ENCODE assay signal across 16 cellular contexts in the genomic region with DNA sequence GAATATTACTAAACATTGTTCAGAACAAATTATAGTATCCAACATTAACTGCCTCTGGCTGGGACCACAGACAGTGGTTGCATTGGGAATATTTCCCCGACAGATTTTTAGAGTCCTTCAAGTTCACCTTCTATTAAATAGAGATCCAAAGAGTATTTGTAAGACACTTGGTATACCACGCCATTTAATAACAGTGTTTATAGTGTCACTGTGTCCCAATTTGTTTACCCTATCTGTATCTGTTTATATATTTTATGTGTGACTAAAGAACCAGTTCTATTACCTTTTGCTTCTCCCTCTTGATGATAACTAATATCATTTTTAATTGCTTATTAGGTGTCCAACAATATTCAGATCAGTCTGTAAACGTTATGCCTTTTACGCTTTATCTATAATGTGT.
DNase-seq lines count a peak whose midpoint lies in the region; ATAC-seq and TF ChIP-seq lines count a peak whose summit lies in the region.
"Had no signal": no experiment of that assay in that cellular context is flagged by ENCODE, and none has a peak within 500 bp of the region (broad histone marks: within the 10 kb centered on the region; RNA-seq: fewer than 3 reads in every experiment).

No MANE protein-coding gene starts in this region.

- POLR2A ChIA-PET in activated CD8-positive, alpha-beta T cell treated with anti-CD3 and anti-CD28 coated beads for 36 hours (lab: Charles Lee), result no interaction called here

- DNase-seq in LNCaP clone FGC (ENCODE audit: low read depth) (peak; percentile 92), esophagus muscularis mucosa (ENCODE audit: extremely low spot score) (peak; percentile 14), H9 (no peak)
- no peak for DNase-seq in activated CD8-positive, alpha-beta T cell treated with anti-CD3 and anti-CD28 coated beads for 36 hours
- DNase-seq: 8988T; ACHN; BE2C; C1 segment of cervical spinal cord; Caco-2; Calu3; CD4-positive, alpha-beta T cell; CD8-positive, alpha-beta T cell; DMS79 treated with DMSO at 0.1 percent for 48 hours; GF-D8 had no signal

- H3K14ac ChIP-seq in H9 (ENCODE audit: insufficient read depth, low read length), result no peak overlapping the region

- no peak overlapping the region for H2AFZ ChIP-seq in H9 (ENCODE audit: low read length)

- H2BK120ac ChIP-seq in H9 (ENCODE audit: low read depth, low read length, poor library complexity, severe bottlenecking), result no peak overlapping the region

- H3K27me3 Mint-ChIP-seq in H9 (ENCODE audit: low read depth), result no peaks in the 10 kb centered on the region; the same call in 1 of the 2 replicates
- H3K27me3 Mint-ChIP-seq in activated CD8-positive, alpha-beta T cell treated with anti-CD3 and anti-CD28 coated beads for 36 hours, result peaks cover 2% of the 10 kb centered on the region
- H3K27me3 Mint-ChIP-seq: CD4-positive, alpha-beta T cell had no signal

- no peak overlapping the region for H3K4me2 ChIP-seq in H9 (ENCODE audit: insufficient read depth, insufficient read length, low read length)
- H3K4me2 ChIP-seq: BLaER1 had no signal

- no peaks in the 10 kb centered on the region for H3K9me3 Mint-ChIP-seq in H9
- H3K9me3 Mint-ChIP-seq in activated CD8-positive, alpha-beta T cell treated with anti-CD3 and anti-CD28 coated beads for 36 hours, result no peaks in the 10 kb centered on the region
- H3K9me3 Mint-ChIP-seq: CD8-positive, alpha-beta T cell had no signal

- no peak overlapping the region for H4K91ac ChIP-seq in H9 (ENCODE audit: insufficient read length, low read depth, low read length)

- no peak for TF ChIP-seq EP300 in esophagus muscularis mucosa (IDR thresholded peaks at IDR 0.05)

- no peak overlapping the region for H2BK20ac ChIP-seq in H9 (ENCODE audit: low read depth, low read length, poor library complexity, severe bottlenecking)

- no peak overlapping the region for H3T11ph ChIP-seq in H9 (ENCODE audit: low read length)

- peak overlapping the region; percentile 44 for H3K27ac ChIP-seq in 22Rv1
- no peak overlapping the region for H3K27ac ChIP-seq in esophagus muscularis mucosa (replicated peaks in 1 of 4)
- H3K27ac ChIP-seq in H9 (ENCODE audit: insufficient read length, low read depth, low read length), result no peak overlapping the region
- H3K27ac ChIP-seq: BLaER1 had no signal

- H3K56ac ChIP-seq in H9 (ENCODE audit: insufficient read length, low read depth, low read length), result no peak overlapping the region

- H4K20me1 ChIP-seq in H9 (ENCODE audit: control insufficient read depth, insufficient read depth, insufficient read length), result no peaks in the 10 kb centered on the region
- H4K20me1 ChIP-seq: BLaER1 had no signal

- H3K27me3 ChIP-seq in esophagus muscularis mucosa (no peaks in the 10 kb centered on the region), H9 (ENCODE audit: insufficient read depth, low read length) (no peaks in the 10 kb centered on the region)
- H3K27me3 ChIP-seq: BLaER1 had no signal

- ATAC-seq in activated CD8-positive, alpha-beta T cell treated with anti-CD3 and anti-CD28 coated beads for 36 hours, result no peak
- ATAC-seq: CD8-positive, alpha-beta T cell had no signal

- H3K9me3 ChIP-seq in esophagus muscularis mucosa, result no peaks in the 10 kb centered on the region
- H3K9me3 ChIP-seq in H9 (ENCODE audit: control insufficient read depth, low read depth, low read length), result no peaks in the 10 kb centered on the region
- H3K9me3 ChIP-seq: BE2C, BLaER1, Caco-2 had no signal

- no peak overlapping the region for H3K4me3 Mint-ChIP-seq in H9
- no peak overlapping the region for H3K4me3 Mint-ChIP-seq in activated CD8-positive, alpha-beta T cell treated with anti-CD3 and anti-CD28 coated beads for 36 hours
- H3K4me3 Mint-ChIP-seq: CD4-positive, alpha-beta T cell; CD8-positive, alpha-beta T cell had no signal

- H4K8ac ChIP-seq in H9 (replicated peaks; ENCODE audit: insufficient read length, low read depth, low read length), result no peak overlapping the region

- no peak overlapping the region for H2BK15ac ChIP-seq in H9 (ENCODE audit: low read depth, low read length)

- H3K4me1 ChIP-seq in esophagus muscularis mucosa (no peaks in the 10 kb centered on the region), H9 (ENCODE audit: insufficient read depth, low read length) (no peaks in the 10 kb centered on the region)
- H3K4me1 ChIP-seq: BE2C, BLaER1, Caco-2 had no signal

- no peak overlapping the region for H2AK5ac ChIP-seq in H9 (ENCODE audit: insufficient read length, low read length)

- CTCF ChIA-PET in activated CD8-positive, alpha-beta T cell treated with anti-CD3 and anti-CD28 coated beads for 36 hours (lab: Charles Lee), result no interaction called here

- no peaks in the 10 kb centered on the region for H3K36me3 ChIP-seq in esophagus muscularis mucosa
- H3K36me3 ChIP-seq: BE2C, BLaER1 had no signal

- no peak overlapping the region for H2BK5ac ChIP-seq in H9 (ENCODE audit: insufficient read length, low read length)

- no peaks in the 10 kb centered on the region for H3K79me2 ChIP-seq in H9 (ENCODE audit: insufficient read depth, low read length)

- no peaks in the 10 kb centered on the region for H3K23me2 ChIP-seq in H9 (ENCODE audit: insufficient read length, low read depth, low read length, poor library complexity, severe bottlenecking)

- no peaks in the 10 kb centered on the region for H3K79me1 ChIP-seq in H9 (ENCODE audit: insufficient read depth, low read depth, low read length, poor library complexity, severe bottlenecking)

- H4K5ac ChIP-seq in H9 (ENCODE audit: insufficient read length, low read depth, low read length), result no peak overlapping the region

- no peak overlapping the region for H3K18ac ChIP-seq in H9 (ENCODE audit: insufficient read length, low read depth, low read length)

- H3K36me3 Mint-ChIP-seq in H9 (ENCODE audit: insufficient read depth in 1 of 3, low read depth in 3 of 3), result no peaks in the 10 kb centered on the region
- H3K36me3 Mint-ChIP-seq in activated CD8-positive, alpha-beta T cell treated with anti-CD3 and anti-CD28 coated beads for 36 hours (ENCODE audit: low read depth), result no peaks in the 10 kb centered on the region
- H3K36me3 Mint-ChIP-seq: CD8-positive, alpha-beta T cell had no signal

- H3K27ac Mint-ChIP-seq in H9, result no peak overlapping the region
- H3K27ac Mint-ChIP-seq in activated CD8-positive, alpha-beta T cell treated with anti-CD3 and anti-CD28 coated beads for 36 hours, result no peak overlapping the region
- H3K27ac Mint-ChIP-seq: CD4-positive, alpha-beta T cell; CD8-positive, alpha-beta T cell had no signal

- no peak overlapping the region for H3K23ac ChIP-seq in H9 (ENCODE audit: insufficient read length, low read depth, low read length)

- no peak overlapping the region for H3K9ac ChIP-seq in H9 (ENCODE audit: extremely low read depth, insufficient read length, low read length)
- H3K9ac ChIP-seq: BLaER1 had no signal

- 84% methylated on average over 4 of the region's 4 CpGs for WGBS in esophagus muscularis mucosa
- WGBS in H9 (ENCODE audit: extremely low coverage, insufficient read length, low lambda C conversion rate), result no CpG with 5 or more reads among the region's 4 CpGs

- no peak for TF ChIP-seq POLR2A in esophagus muscularis mucosa (IDR thresholded peaks at IDR 0.05; ENCODE audit: low read depth)

- H3K4me3 ChIP-seq in LNCaP clone FGC (ENCODE audit: low read depth, low read length) (no peak overlapping the region; the same call in 1 of the 2 replicates), esophagus muscularis mucosa (no peak overlapping the region)
- H3K4me3 ChIP-seq: BLaER1 had no signal

- TF ChIP-seq CTCF in 22Rv1 (IDR thresholded peaks at IDR 0.05) (no peak), LNCaP clone FGC (IDR thresholded peaks at IDR 0.05; ENCODE audit: control insufficient read depth, extremely low read depth, insufficient read depth) (no peak), esophagus muscularis mucosa (IDR thresholded peaks at IDR 0.05) (no peak), H9 (conservative IDR thresholded peaks at IDR 0.05) (no peak)
- TF ChIP-seq CTCF in activated CD8-positive, alpha-beta T cell treated with anti-CD3 and anti-CD28 coated beads for 36 hours (IDR thresholded peaks at IDR 0.05), result no peak

- H3K4me1 Mint-ChIP-seq in H9, result no peaks in the 10 kb centered on the region; a peak in 1 of 4 replicates
- no peaks in the 10 kb centered on the region for H3K4me1 Mint-ChIP-seq in activated CD8-positive, alpha-beta T cell treated with anti-CD3 and anti-CD28 coated beads for 36 hours (ENCODE audit: low read depth)

- intact Hi-C loops in esophagus muscularis mucosa (cut with DNase I), result no loop called here
- intact Hi-C loops in activated CD8-positive, alpha-beta T cell treated with anti-CD3 and anti-CD28 coated beads for 36 hours (cut with micrococcal nuclease), result no loop called here

- H2BK12ac ChIP-seq in H9 (ENCODE audit: insufficient read length, low read depth, low read length), result no peak overlapping the region

- no peak overlapping the region for H3K4ac ChIP-seq in H9 (ENCODE audit: low read depth, low read length)

Comparison
In these comparisons a context has a peak if more than half of its experiments do, and no peak if none do; other contexts are left out.
1. DNase-seq: peak in LNCaP clone FGC (single experiment) and esophagus muscularis mucosa (single experiment); none in H9 (single experiment) and activated CD8-positive, alpha-beta T cell treated with anti-CD3 and anti-CD28 coated beads for 36 hours (single experiment).